ENCODE assay signal across 8 cellular contexts in the genomic region with DNA sequence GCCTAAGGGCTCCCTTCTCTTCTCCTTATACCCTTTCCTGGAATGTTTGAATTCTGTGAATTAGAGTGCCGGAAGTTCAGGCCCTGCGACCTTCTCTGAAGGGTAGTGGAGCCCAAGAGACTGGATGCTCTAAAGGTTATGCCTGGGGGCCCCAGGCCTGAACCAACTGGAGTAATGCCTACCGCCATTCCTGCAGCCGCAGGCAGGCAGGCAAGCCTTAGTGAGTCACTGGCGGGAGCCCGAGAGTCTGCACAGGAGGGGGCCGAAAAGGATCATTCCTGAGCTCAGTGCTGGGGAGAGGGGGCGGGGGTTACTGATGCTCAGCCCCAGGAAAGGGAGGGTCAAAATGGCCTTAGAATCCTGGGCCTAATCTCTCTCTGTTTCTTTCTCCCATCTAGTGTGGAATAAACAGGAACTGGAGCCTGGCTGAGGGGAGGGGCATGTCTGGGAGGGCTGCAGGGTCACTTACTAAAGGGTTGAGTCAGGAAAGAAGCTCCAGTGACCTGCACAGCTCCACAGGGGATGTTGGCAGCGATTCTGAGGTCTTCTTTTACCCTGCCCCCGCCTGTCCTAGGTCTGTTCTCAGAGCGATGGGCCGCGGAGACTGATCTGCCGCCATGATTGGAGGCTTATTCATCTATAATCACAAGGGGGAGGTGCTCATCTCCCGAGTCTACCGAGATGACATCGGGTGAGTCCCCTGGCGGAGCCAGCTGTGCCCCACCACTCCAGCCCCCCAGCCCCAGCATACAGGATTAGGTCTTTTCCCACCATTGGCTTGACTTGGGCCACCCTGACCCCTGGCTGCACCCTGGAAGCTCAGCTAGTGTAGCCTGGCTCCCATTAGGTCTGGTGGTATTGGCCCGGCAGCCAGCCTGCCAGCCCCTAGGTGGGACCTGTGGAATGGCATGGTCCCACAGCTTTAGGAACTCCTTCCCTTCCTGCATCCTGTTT. TPM values are rescaled to one million over a fixed set of nuclear protein-coding genes. Genes with fewer than 3 reads are reported as not detected.
DNase-seq lines count a peak whose midpoint lies in the region; ATAC-seq and TF ChIP-seq lines count a peak whose summit lies in the region.

No MANE protein-coding gene starts in this region.

- no peaks in the 10 kb centered on the region for H3K27me3 ChIP-seq in CD4-positive, alpha-beta T cell (ENCODE audit: control insufficient read depth, insufficient read depth, low read length)

- H3K4me1 Mint-ChIP-seq in CD4-positive, alpha-beta T cell (ENCODE audit: low read depth) = peaks cover 42% of the 10 kb centered on the region
- H3K4me1 Mint-ChIP-seq in activated B cell treated with CpG ODN at 0.5 μM for 24 hours (peaks cover 37% of the 10 kb centered on the region), neural crest cell (peaks cover 34% of the 10 kb centered on the region)

- H3K27me3 Mint-ChIP-seq in CD4-positive, alpha-beta T cell = no peaks in the 10 kb centered on the region
- H3K27me3 Mint-ChIP-seq in activated B cell treated with CpG ODN at 0.5 μM for 24 hours (no peaks in the 10 kb centered on the region), neural crest cell (ENCODE audit: low read depth) (no peaks in the 10 kb centered on the region)

- no peak overlapping the region for H3K27ac Mint-ChIP-seq in CD4-positive, alpha-beta T cell
- no peak overlapping the region for H3K27ac Mint-ChIP-seq in activated B cell treated with CpG ODN at 0.5 μM for 24 hours
- peak overlapping the region; percentile 92 for H3K27ac Mint-ChIP-seq in neural crest cell (ENCODE audit: unreplicated experiment)

- H3K9me3 Mint-ChIP-seq in CD4-positive, alpha-beta T cell = no peaks in the 10 kb centered on the region
- H3K9me3 Mint-ChIP-seq in activated B cell treated with CpG ODN at 0.5 μM for 24 hours (no peaks in the 10 kb centered on the region), neural crest cell (no peaks in the 10 kb centered on the region)

- H3K9me3 ChIP-seq in CD4-positive, alpha-beta T cell (ENCODE audit: control insufficient read depth, low read length) = no peaks in the 10 kb centered on the region

- no peak overlapping the region for H3K27ac ChIP-seq in CD4-positive, alpha-beta T cell (ENCODE audit: low read depth, low read length)

- intact Hi-C loops in CD4-positive, alpha-beta T cell (cut with DNase I, micrococcal nuclease) = loop anchor here in 1 of 2 experiments (1.0 to 10.0 kb wide), 2 partner anchors 8 to 1192 kb away; partner anchors contain the start of gene DCUN1D1
- intact Hi-C loops in activated B cell treated with CpG ODN at 0.5 μM for 24 hours (cut with micrococcal nuclease) = no loop called here

- DNase-seq in CD4-positive, alpha-beta T cell = no peak
- no peak for DNase-seq in activated B cell treated with CpG ODN at 0.5 μM for 24 hours
- peak; percentile 95 to 97 for DNase-seq in foreskin fibroblast
- peak; percentile 40 for DNase-seq in neural crest cell (ENCODE audit: low read depth, low spot score)
- no peak for DNase-seq in GM10266 (ENCODE audit: extremely low spot score)
- DNase-seq in NCI-H1930 (lab: John Stamatoyannopoulos, UW) = no peak

- TF ChIP-seq CTCF in CD4-positive, alpha-beta T cell (IDR thresholded peaks at IDR 0.05) = no peak
- no peak for TF ChIP-seq CTCF in activated B cell treated with CpG ODN at 0.5 μM for 24 hours (IDR thresholded peaks at IDR 0.05)
- peak; percentile 3 for TF ChIP-seq CTCF in foreskin fibroblast (IDR thresholded peaks at IDR 0.05; ENCODE audit: low read depth, low read length)
- no peak for TF ChIP-seq CTCF in neural crest cell (conservative IDR thresholded peaks at IDR 0.05)
- no peak for TF ChIP-seq CTCF in GM10266 (IDR thresholded peaks at IDR 0.05; ENCODE audit: control insufficient read depth, insufficient read depth, low read depth, missing control alignments)

- POLR2A ChIA-PET in CD4-positive, alpha-beta T cell (lab: Charles Lee) = no interaction called here
- POLR2A ChIA-PET in activated B cell treated with CpG ODN at 0.5 μM for 24 hours (lab: Charles Lee) = interaction anchor here (0.6 to 2.2 kb wide), 3 partner anchors 9 to 129 kb away, joined by 6 to 7 read pairs (median 6); partner anchors contain the start of genes ABCF3 and EIF2B5

- CTCF ChIA-PET in CD4-positive, alpha-beta T cell (lab: Charles Lee) = no interaction called here
- CTCF ChIA-PET in activated B cell treated with CpG ODN at 0.5 μM for 24 hours (lab: Charles Lee) = no interaction called here

- H3K4me3 Mint-ChIP-seq in CD4-positive, alpha-beta T cell = peak overlapping the region; percentile 96
- H3K4me3 Mint-ChIP-seq in activated B cell treated with CpG ODN at 0.5 μM for 24 hours (peak overlapping the region; percentile 90), neural crest cell (peak overlapping the region; percentile 98)

- no peak; the same call in 1 of the 2 replicates for TF ChIP-seq RAD21 in Ishikawa (IDR thresholded peaks at IDR 0.05; ENCODE audit: low read depth)

- peak overlapping the region; percentile 66 to 89 for H3K4me3 ChIP-seq in foreskin fibroblast (ENCODE audit: low read depth in 1 of 2, low read length in 2 of 2)

- no peak for TF ChIP-seq EP300 in Ishikawa (IDR thresholded peaks at IDR 0.05; ENCODE audit: borderline replicate concordance)

- peaks cover 53% of the 10 kb centered on the region for H3K36me3 Mint-ChIP-seq in CD4-positive, alpha-beta T cell (ENCODE audit: low read depth)
- peaks cover 59% of the 10 kb centered on the region for H3K36me3 Mint-ChIP-seq in activated B cell treated with CpG ODN at 0.5 μM for 24 hours (ENCODE audit: low read depth)
- H3K36me3 Mint-ChIP-seq in neural crest cell (ENCODE audit: low read depth) = peaks cover 12% of the 10 kb centered on the region

- ATAC-seq in CD4-positive, alpha-beta T cell (ENCODE audit: poor library complexity) = no peak
- ATAC-seq in activated B cell treated with CpG ODN at 0.5 μM for 24 hours (ENCODE audit: low read depth) (no peak), GM19328 (IDR thresholded peaks at IDR 0.05; ENCODE audit: unreplicated experiment) (no peak)

TF ChIP-seq in Ishikawa, 13 proteins besides CTCF, POLR2A, EP300 and RAD21:
- no peak for TF ChIP-seq NFIC (IDR thresholded peaks at IDR 0.05)
- no peak for TF ChIP-seq USF1 (IDR thresholded peaks at IDR 0.05)
- no peak for TF ChIP-seq FOXM1 (IDR thresholded peaks at IDR 0.05; ENCODE audit: borderline replicate concordance, low read depth)
- no peak for TF ChIP-seq REST (IDR thresholded peaks at IDR 0.05; ENCODE audit: low read depth)
- TF ChIP-seq TCF12 (IDR thresholded peaks at IDR 0.05; ENCODE audit: low read depth) = 0 out of 2 replicates have a peak, but pooled peaks have one; percentile 23
- no peak; the same call in 1 of the 2 replicates for TF ChIP-seq TAF1 (IDR thresholded peaks at IDR 0.05; ENCODE audit: low read depth)
- TF ChIP-seq CREB1 (IDR thresholded peaks at IDR 0.05; ENCODE audit: low read depth) = no peak
- 0 out of 2 replicates have a peak, but pooled peaks have one; percentile 31 for TF ChIP-seq TEAD4 (IDR thresholded peaks at IDR 0.05)
- TF ChIP-seq YY1 (IDR thresholded peaks at IDR 0.05; ENCODE audit: low read depth) = peak; percentile 85

RNA-seq across cellular contexts. Expression of gene AP2M1, which starts 2.0 kb away (rescaled TPM):
- 100 to 1,000 TPM; 123 to 136 TPM for total RNA-seq in CD4-positive, alpha-beta T cell
- total RNA-seq in activated B cell treated with CpG ODN at 0.5 μM for 24 hours = 169 and 177 TPM in 2 replicates
- 271 and 289 TPM in 2 replicates for total RNA-seq in neural crest cell

RNA-seq across cellular contexts. Expression of gene ABCF3, which starts 9.3 kb away (rescaled TPM):
- 100 to 1,000 TPM; 163 to 166 TPM for total RNA-seq in CD4-positive, alpha-beta T cell
- total RNA-seq in activated B cell treated with CpG ODN at 0.5 μM for 24 hours (78.0 and 86.7 TPM in 2 replicates), neural crest cell (63.9 and 67.3 TPM in 2 replicates)

RNA-seq across cellular contexts. Expression of gene DVL3, which starts 21.5 kb away (rescaled TPM):
- 10 to 100 TPM; 30.0 to 31.7 TPM for total RNA-seq in CD4-positive, alpha-beta T cell
- 52.1 and 54.2 TPM in 2 replicates for total RNA-seq in activated B cell treated with CpG ODN at 0.5 μM for 24 hours
- 90.9 and 93.8 TPM in 2 replicates for total RNA-seq in neural crest cell

RNA-seq across cellular contexts. Expression of gene EIF2B5, which starts 41.5 kb away (rescaled TPM):
- total RNA-seq in CD4-positive, alpha-beta T cell = 10 to 100 TPM; 53.6 TPM
- total RNA-seq in activated B cell treated with CpG ODN at 0.5 μM for 24 hours = 72.0 and 74.2 TPM in 2 replicates
- total RNA-seq in neural crest cell = 54.8 and 57.7 TPM in 2 replicates

RNA-seq across cellular contexts. Expression of gene VWA5B2, which starts 52.7 kb away (rescaled TPM):
- not detected for total RNA-seq in CD4-positive, alpha-beta T cell
- total RNA-seq in activated B cell treated with CpG ODN at 0.5 μM for 24 hours (0.42 and 0.76 TPM in 2 replicates), neural crest cell (0.36 and 0.56 TPM in 2 replicates)

Comparison
In these comparisons a context has a peak if more than half of its experiments do, and no peak if none do; other contexts are left out.
1. DNase-seq: peak in foreskin fibroblast (2 of 2) and neural crest cell (single experiment); none in CD4-positive, alpha-beta T cell (0 of 10), activated B cell treated with CpG ODN at 0.5 μM for 24 hours (single experiment), GM10266 (single experiment) and NCI-H1930 (0 of 2).
2. Peak in every context shown above with its lines, with median percentiles within 50 percentile points of each other: H3K4me3 Mint-ChIP-seq.